20 cellular contexts compared by ENCODE assay signal in the genomic region with DNA sequence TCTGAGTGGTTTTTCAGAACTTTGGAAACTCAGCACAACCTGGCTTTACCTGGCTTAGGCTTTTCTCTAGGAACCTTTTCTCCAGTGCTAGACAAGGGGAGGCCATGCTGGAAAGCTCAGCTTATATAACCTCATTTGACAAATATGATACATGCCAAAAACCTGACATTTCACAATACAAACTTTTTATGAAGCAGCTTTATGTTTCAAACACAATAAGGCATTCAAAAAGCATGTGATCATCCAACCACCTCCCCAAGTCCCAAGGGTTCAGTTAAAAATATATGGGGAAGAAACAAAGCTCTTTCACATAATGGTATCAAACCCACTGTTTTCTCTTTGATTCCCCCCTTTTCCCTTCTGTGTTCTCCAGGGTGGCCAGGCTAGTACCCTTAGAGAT.
A peak's percentile ranks its signal among the peaks of the same experiment; 100 is the strongest.
DNase-seq lines count a peak whose midpoint lies in the region; TF ChIP-seq lines count a peak whose summit lies in the region.
"Had no signal": no experiment of that assay in that cellular context is flagged by ENCODE, and none has a peak within 500 bp of the region (broad histone marks: within the 10 kb centered on the region; RNA-seq: fewer than 3 reads in every experiment).

No MANE protein-coding gene starts in this region.

- H3K79me2 ChIP-seq in GM23248 (ENCODE audit: insufficient read depth) (no peaks in the 10 kb centered on the region), osteoblast (ENCODE audit: insufficient read depth, low read length) (no peaks in the 10 kb centered on the region)

- H3K4me1 ChIP-seq in GM23248 (ENCODE audit: insufficient read depth) (no peaks in the 10 kb centered on the region), osteoblast (ENCODE audit: insufficient read depth, low read length) (peaks cover 14% of the 10 kb centered on the region)

- in situ Hi-C loops in GM23248 (cut with MboI) = no loop called here

- no peak overlapping the region for H3K9ac ChIP-seq in GM23248

- H3K9me3 ChIP-seq in GM23248 (ENCODE audit: low read depth) = no peaks in the 10 kb centered on the region
- no peaks in the 10 kb centered on the region for H3K9me3 ChIP-seq in osteoblast (ENCODE audit: low read depth, low read length)

- H3K27me3 ChIP-seq in GM23248 (replicated peaks; ENCODE audit: insufficient read depth) = peaks cover under 1% of the 10 kb centered on the region; the same call in 1 of the 2 replicates
- no peaks in the 10 kb centered on the region for H3K27me3 ChIP-seq in osteoblast (ENCODE audit: insufficient read depth, low read length)

- H3K9me2 ChIP-seq in GM23248 (ENCODE audit: insufficient read depth) = no peaks in the 10 kb centered on the region

- DNase-seq in GM23248 (peak; percentile 4), cardiac fibroblast (ENCODE audit: low read depth in 2 of 2) (peak; percentile 50 to 70), fibroblast of the aortic adventitia (ENCODE audit: low read depth) (peak; percentile 85), osteoblast (ENCODE audit: insufficient read length, low spot score, missing footprints) (no peak), OCI-M2 (lab: John Stamatoyannopoulos, UW; ENCODE audit: unreplicated experiment) (no peak), glomerular visceral epithelial cell (ENCODE audit: extremely low spot score) (no peak)
- DNase-seq in effector CD4-positive, alpha-beta T cell = no peak
- no peak for DNase-seq in stimulated activated CD4-positive, alpha-beta T cell treated with anti-CD3 and anti-CD28 coated beads, Interleukin-4, amount 100 ng/mL, for 24 hours
- DNase-seq: CD4-positive, alpha-beta T cell; COR-L47; DMS53; H7; Karpas-422; NCI-H1092 treated with DMSO at 0.1 percent for 48 hours; NCI-H1436; NCI-H187 treated with DMSO at 0.1 percent for 48 hours; NCI-H2171 treated with DMSO at 0.1 percent for 48 hours; NCI-H526; SHP77 treated with DMSO at 0.1 percent for 48 hours had no signal

- H3K27ac ChIP-seq in GM23248 (no peak overlapping the region), osteoblast (ENCODE audit: low read depth, low read length) (peak overlapping the region; percentile 51)
- H3K27ac ChIP-seq: SK-N-MC had no signal

- no peaks in the 10 kb centered on the region for H3F3A ChIP-seq in GM23248 (ENCODE audit: insufficient read depth)

- H2AFZ ChIP-seq in GM23248 = no peak overlapping the region
- peak overlapping the region; percentile 27 for H2AFZ ChIP-seq in osteoblast (ENCODE audit: low read length)

- no peaks in the 10 kb centered on the region for H4K20me1 ChIP-seq in GM23248 (ENCODE audit: insufficient read depth)
- H4K20me1 ChIP-seq in osteoblast (ENCODE audit: insufficient read depth, low read length) = no peaks in the 10 kb centered on the region

- no peak for TF ChIP-seq CTCF in cardiac fibroblast (IDR thresholded peaks at IDR 0.05; ENCODE audit: low read depth, low read length)
- no peak for TF ChIP-seq CTCF in fibroblast of the aortic adventitia (IDR thresholded peaks at IDR 0.05; ENCODE audit: insufficient read depth, low read length)
- no peak for TF ChIP-seq CTCF in osteoblast (IDR thresholded peaks at IDR 0.05; ENCODE audit: extremely low read depth, low read depth, low read length)

- H3K4me2 ChIP-seq in GM23248 (ENCODE audit: unreplicated experiment) (no peak overlapping the region), osteoblast (ENCODE audit: insufficient read depth, low read length) (peak overlapping the region; percentile 51)

- H3K36me3 ChIP-seq in GM23248 (ENCODE audit: low read depth) (no peaks in the 10 kb centered on the region), osteoblast (ENCODE audit: insufficient read depth, low read length) (no peaks in the 10 kb centered on the region)

- H3K4me3 ChIP-seq in GM23248 (no peak overlapping the region), cardiac fibroblast (replicated peaks in 1 of 2; ENCODE audit: low read depth in 2 of 2, low read length in 2 of 2) (no peak overlapping the region), fibroblast of the aortic adventitia (ENCODE audit: low read depth, low read length) (no peak overlapping the region), osteoblast (ENCODE audit: insufficient read depth, low read length) (no peak overlapping the region)
- H3K4me3 ChIP-seq: SK-N-MC had no signal

Comparison
In these comparisons a context has a peak if more than half of its experiments do, and no peak if none do; other contexts are left out.
1. DNase-seq: peak in GM23248 (single experiment), cardiac fibroblast (2 of 2) and fibroblast of the aortic adventitia (single experiment); none in osteoblast (single experiment), effector CD4-positive, alpha-beta T cell (single experiment), stimulated activated CD4-positive, alpha-beta T cell treated with anti-CD3 and anti-CD28 coated beads, Interleukin-4, amount 100 ng/mL, for 24 hours (single experiment), OCI-M2 (single experiment) and glomerular visceral epithelial cell (single experiment).